In genomic region chr1:92476071-92476607, GRCh38 we compare ENCODE assay signal across 9 cellular contexts. TPM values are rescaled to one million over a fixed set of nuclear protein-coding genes. Genes with fewer than 3 reads are reported as not detected.
A peak's percentile ranks its signal among the peaks of the same experiment; 100 is the strongest.
DNase-seq lines count a peak whose midpoint lies in the region; ATAC-seq and TF ChIP-seq lines count a peak whose summit lies in the region.
"Had no signal": no experiment of that assay in that cellular context is flagged by ENCODE, and none has a peak within 500 bp of the region (broad histone marks: within the 10 kb centered on the region; RNA-seq: fewer than 3 reads in every experiment).

No MANE protein-coding gene starts in this region.

- no peaks in the 10 kb centered on the region for H3K9me3 Mint-ChIP-seq in activated CD4-positive, alpha-beta memory T cell treated with anti-CD3 and anti-CD28 coated beads, Interleukin-2, amount 10 ng/mL, durations not matched to agents 7 days and 5 days
- no peaks in the 10 kb centered on the region for H3K9me3 Mint-ChIP-seq in natural killer cell treated with Interleukin-12 subunit alpha and Interleukin-12 subunit beta and Interleukin-15 and Interleukin-18, amount 100 ng/mL, for 72 hours
- H3K9me3 Mint-ChIP-seq in Calu3 (ENCODE audit: low read depth, unreplicated experiment) = no peaks in the 10 kb centered on the region

- H3K27ac Mint-ChIP-seq in activated CD4-positive, alpha-beta memory T cell treated with anti-CD3 and anti-CD28 coated beads, Interleukin-2, amount 10 ng/mL, durations not matched to agents 7 days and 5 days = peak overlapping the region; percentile 58
- peak overlapping the region; percentile 77 to 85 for H3K27ac Mint-ChIP-seq in natural killer cell treated with Interleukin-12 subunit alpha and Interleukin-12 subunit beta and Interleukin-15 and Interleukin-18, amount 100 ng/mL, for 72 hours
- no peak overlapping the region for H3K27ac Mint-ChIP-seq in Calu3 (ENCODE audit: unreplicated experiment)

- H3K4me1 ChIP-seq in esophagus muscularis mucosa = peaks cover 0 to 12% (median 10%) of the 10 kb centered on the region in 4 donors

- no TSS peak for BruUV-seq in Calu3 (replicated peaks; lab: Mats Ljungman, UMichigan)

- H3K27me3 ChIP-seq in esophagus muscularis mucosa = peaks cover 0 to 43% (median 11%) of the 10 kb centered on the region in 4 donors

- DNase-seq in GM13977 (ENCODE audit: low spot score) = peak; percentile 45
- DNase-seq in activated CD4-positive, alpha-beta memory T cell treated with anti-CD3 and anti-CD28 coated beads, Interleukin-2, amount 10 ng/mL, durations not matched to agents 7 days and 5 days = peak; percentile 63
- DNase-seq in natural killer cell treated with Interleukin-12 subunit alpha and Interleukin-12 subunit beta and Interleukin-15 and Interleukin-18, amount 100 ng/mL, for 72 hours (ENCODE audit: low spot score) = peak; percentile 68
- DNase-seq in GOT3 (lab: John Stamatoyannopoulos, UW) = no peak
- no peak for DNase-seq in Calu3
- DNase-seq in NCI-H128 (lab: John Stamatoyannopoulos, UW; ENCODE audit: unreplicated experiment) = no peak
- no peak for DNase-seq in esophagus muscularis mucosa (ENCODE audit: extremely low spot score)

- WGBS in esophagus muscularis mucosa = 57% methylated on average over 9 of the region's 11 CpGs

- H3K27me3 Mint-ChIP-seq in activated CD4-positive, alpha-beta memory T cell treated with anti-CD3 and anti-CD28 coated beads, Interleukin-2, amount 10 ng/mL, durations not matched to agents 7 days and 5 days = no peaks in the 10 kb centered on the region
- H3K27me3 Mint-ChIP-seq in natural killer cell treated with Interleukin-12 subunit alpha and Interleukin-12 subunit beta and Interleukin-15 and Interleukin-18, amount 100 ng/mL, for 72 hours = no peaks in the 10 kb centered on the region
- H3K27me3 Mint-ChIP-seq in Calu3 (ENCODE audit: unreplicated experiment) = peaks cover 80% of the 10 kb centered on the region

- intact Hi-C loops in Calu3 (cut with micrococcal nuclease; ENCODE audit: unreplicated experiment) (loop anchor here (10.0 kb wide), 1 partner anchor 161 kb away; no protein-coding TSS in a partner anchor), esophagus muscularis mucosa (cut with DNase I) (no loop called here)

- POLR2A ChIA-PET in activated CD4-positive, alpha-beta memory T cell treated with anti-CD3 and anti-CD28 coated beads, Interleukin-2, amount 10 ng/mL, durations not matched to agents 7 days and 5 days (lab: Charles Lee) = interaction anchor here (0.7 to 7.6 kb wide), 8 partner anchors 9 to 178 kb away, joined by 3 to 170 read pairs (median 3); partner anchors contain the start of genes GFI1, GLMN and RPAP2

- peaks cover 88% of the 10 kb centered on the region for H3K36me3 Mint-ChIP-seq in activated CD4-positive, alpha-beta memory T cell treated with anti-CD3 and anti-CD28 coated beads, Interleukin-2, amount 10 ng/mL, durations not matched to agents 7 days and 5 days (ENCODE audit: low read depth)
- H3K36me3 Mint-ChIP-seq in natural killer cell treated with Interleukin-12 subunit alpha and Interleukin-12 subunit beta and Interleukin-15 and Interleukin-18, amount 100 ng/mL, for 72 hours = peaks cover 53% of the 10 kb centered on the region
- H3K36me3 Mint-ChIP-seq in Calu3 (ENCODE audit: insufficient read depth, unreplicated experiment) = peaks cover 3% of the 10 kb centered on the region

- peak overlapping the region; percentile 37 for H3K4me3 Mint-ChIP-seq in activated CD4-positive, alpha-beta memory T cell treated with anti-CD3 and anti-CD28 coated beads, Interleukin-2, amount 10 ng/mL, durations not matched to agents 7 days and 5 days
- H3K4me3 Mint-ChIP-seq in natural killer cell treated with Interleukin-12 subunit alpha and Interleukin-12 subunit beta and Interleukin-15 and Interleukin-18, amount 100 ng/mL, for 72 hours = peak overlapping the region; percentile 61
- H3K4me3 Mint-ChIP-seq in Calu3 (ENCODE audit: low read depth, unreplicated experiment) = no peak overlapping the region

- CTCF ChIA-PET in activated CD4-positive, alpha-beta memory T cell treated with anti-CD3 and anti-CD28 coated beads, Interleukin-2, amount 10 ng/mL, durations not matched to agents 7 days and 5 days (lab: Charles Lee) = interaction anchor here (3.5 kb wide), 1 partner anchor 166 kb away, joined by 11 read pairs; no protein-coding TSS in a partner anchor
- CTCF ChIA-PET in Calu3 (lab: Charles Lee) = no interaction called here

- TF ChIP-seq CTCF in GM13977 (IDR thresholded peaks at IDR 0.05; ENCODE audit: extremely low read depth, insufficient read depth, missing control alignments) (no peak), Calu3 (IDR thresholded peaks at IDR 0.05; ENCODE audit: unreplicated experiment) (no peak), esophagus muscularis mucosa (IDR thresholded peaks at IDR 0.05) (no peak)

- no peaks in the 10 kb centered on the region for H3K36me3 ChIP-seq in esophagus muscularis mucosa

- H3K4me3 ChIP-seq in esophagus muscularis mucosa = no peak overlapping the region

- no peak for TF ChIP-seq EP300 in esophagus muscularis mucosa (IDR thresholded peaks at IDR 0.05)

- TF ChIP-seq POLR2A in esophagus muscularis mucosa (IDR thresholded peaks at IDR 0.05; ENCODE audit: low read depth) = no peak

- no peaks in the 10 kb centered on the region for H3K9me3 ChIP-seq in esophagus muscularis mucosa

- in situ Hi-C loops in GM13977 (cut with MboI; ENCODE audit: low pct_unique_long_range_greater_than_20kb, low sequenced_read_pairs, unreplicated experiment) = no loop called here

- H3K4me1 Mint-ChIP-seq in activated CD4-positive, alpha-beta memory T cell treated with anti-CD3 and anti-CD28 coated beads, Interleukin-2, amount 10 ng/mL, durations not matched to agents 7 days and 5 days = peaks cover 84% of the 10 kb centered on the region
- peaks cover 61 to 79% of the 10 kb centered on the region in 2 donors for H3K4me1 Mint-ChIP-seq in natural killer cell treated with Interleukin-12 subunit alpha and Interleukin-12 subunit beta and Interleukin-15 and Interleukin-18, amount 100 ng/mL, for 72 hours (ENCODE audit: low read depth in 2 of 2)
- H3K4me1 Mint-ChIP-seq in Calu3 (ENCODE audit: low read depth, unreplicated experiment) = peaks cover 5% of the 10 kb centered on the region

- ATAC-seq in HG03457 (IDR thresholded peaks at IDR 0.05; ENCODE audit: unreplicated experiment) = peak; percentile 37
- ATAC-seq in natural killer cell treated with Interleukin-12 subunit alpha and Interleukin-12 subunit beta and Interleukin-15 and Interleukin-18, amount 100 ng/mL, for 72 hours = peak; percentile 52 to 57

- H3K27ac ChIP-seq in esophagus muscularis mucosa (replicated peaks in 1 of 4) = no peak overlapping the region
- H3K27ac ChIP-seq: KMS-11 had no signal

RNA-seq across cellular contexts. Expression of gene GFI1, which starts 10.6 kb away (rescaled TPM):
- total RNA-seq in activated CD4-positive, alpha-beta memory T cell treated with anti-CD3 and anti-CD28 coated beads, Interleukin-2, amount 10 ng/mL, durations not matched to agents 7 days and 5 days = 10 to 100 TPM; 76.9 to 80.8 TPM
- total RNA-seq in natural killer cell treated with Interleukin-12 subunit alpha and Interleukin-12 subunit beta and Interleukin-15 and Interleukin-18, amount 100 ng/mL, for 72 hours = 10 to 100 TPM; 35.4 to 78.5 TPM
- total RNA-seq in Calu3 (2022) (0.31 and 0.47 TPM in 2 replicates), esophagus muscularis mucosa (1 to 10 TPM in 1 of 4 donors, under 1 TPM in 3; 0.32 to 3.3 (median 0.81) TPM)

Comparison
In these comparisons a context has a peak if more than half of its experiments do, and no peak if none do; other contexts are left out.
1. DNase-seq: peak in GM13977 (single experiment), activated CD4-positive, alpha-beta memory T cell treated with anti-CD3 and anti-CD28 coated beads, Interleukin-2, amount 10 ng/mL, durations not matched to agents 7 days and 5 days (single experiment) and natural killer cell treated with Interleukin-12 subunit alpha and Interleukin-12 subunit beta and Interleukin-15 and Interleukin-18, amount 100 ng/mL, for 72 hours (single experiment); none in GOT3 (single experiment), Calu3 (single experiment), NCI-H128 (single experiment) and esophagus muscularis mucosa (single experiment).
2. RNA of gene GFI1, which starts 10.6 kb away (total RNA-seq): 76.9 to 80.8 TPM in activated CD4-positive, alpha-beta memory T cell treated with anti-CD3 and anti-CD28 coated beads, Interleukin-2, amount 10 ng/mL, durations not matched to agents 7 days and 5 days and 35.4 to 78.5 TPM in natural killer cell treated with Interleukin-12 subunit alpha and Interleukin-12 subunit beta and Interleukin-15 and Interleukin-18, amount 100 ng/mL, for 72 hours; 0.32 to 3.3 TPM in esophagus muscularis mucosa and 0.31 to 0.47 TPM in Calu3; every median in the first group is over 4 times any median in the second.